In the genomic region with DNA sequence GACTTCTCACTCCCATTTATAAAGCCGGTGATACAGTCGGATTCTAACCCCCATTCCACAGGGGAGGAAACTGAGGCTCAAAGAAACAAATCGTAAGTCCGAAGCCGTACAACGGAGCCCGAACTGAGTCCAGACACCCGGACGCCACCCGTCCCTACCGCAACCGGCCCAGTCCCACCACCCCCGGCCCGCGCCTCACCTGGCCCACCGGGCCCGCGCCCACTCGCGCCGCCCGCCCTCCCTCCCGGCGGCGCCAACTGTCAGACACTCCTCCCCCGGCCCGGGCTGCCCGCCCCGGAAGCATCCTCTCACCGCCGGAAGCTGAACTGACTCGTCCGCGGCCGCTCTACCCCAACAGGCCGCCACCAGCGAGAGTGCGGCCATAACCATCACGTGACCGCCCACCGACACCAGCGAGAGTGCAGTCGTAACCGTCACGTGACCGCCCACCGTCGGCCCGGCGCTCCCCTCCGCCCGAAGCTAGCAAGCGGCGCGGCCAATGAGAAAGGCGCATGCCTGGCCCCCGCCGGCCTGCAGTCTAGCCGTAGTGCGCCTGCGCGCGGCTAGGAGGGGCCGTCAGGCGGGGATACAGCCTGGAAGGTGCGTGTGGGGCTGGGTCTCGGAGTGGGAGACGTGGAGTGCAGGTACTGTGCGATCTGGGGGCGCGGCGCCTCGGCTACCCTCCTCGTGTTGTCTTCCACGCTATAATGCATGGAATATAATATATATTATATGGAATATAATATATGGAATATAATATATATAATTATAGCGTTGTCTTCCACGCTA, we compare ENCODE assay signal across 8 cellular contexts. TPM values are rescaled to one million over a fixed set of nuclear protein-coding genes. Genes with fewer than 3 reads are reported as not detected.
DNase-seq lines count a peak whose midpoint lies in the region; ATAC-seq, FAIRE-seq and TF ChIP-seq lines count a peak whose summit lies in the region.

A gene with protein sequence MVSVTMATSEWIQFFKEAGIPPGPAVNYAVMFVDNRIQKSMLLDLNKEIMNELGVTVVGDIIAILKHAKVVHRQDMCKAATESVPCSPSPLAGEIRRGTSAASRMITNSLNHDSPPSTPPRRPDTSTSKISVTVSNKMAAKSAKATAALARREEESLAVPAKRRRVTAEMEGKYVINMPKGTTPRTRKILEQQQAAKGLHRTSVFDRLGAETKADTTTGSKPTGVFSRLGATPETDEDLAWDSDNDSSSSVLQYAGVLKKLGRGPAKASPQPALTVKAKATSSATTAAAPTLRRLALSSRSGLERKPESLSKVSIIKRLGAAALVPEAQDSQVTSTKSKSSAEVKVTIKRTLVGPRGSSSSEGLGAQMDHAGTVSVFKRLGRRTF (minus strand): TSS at position 273 of the 789 bp plus-strand sequence. CDS start 6,540 bp downstream, outside the sequence.
A gene with protein sequence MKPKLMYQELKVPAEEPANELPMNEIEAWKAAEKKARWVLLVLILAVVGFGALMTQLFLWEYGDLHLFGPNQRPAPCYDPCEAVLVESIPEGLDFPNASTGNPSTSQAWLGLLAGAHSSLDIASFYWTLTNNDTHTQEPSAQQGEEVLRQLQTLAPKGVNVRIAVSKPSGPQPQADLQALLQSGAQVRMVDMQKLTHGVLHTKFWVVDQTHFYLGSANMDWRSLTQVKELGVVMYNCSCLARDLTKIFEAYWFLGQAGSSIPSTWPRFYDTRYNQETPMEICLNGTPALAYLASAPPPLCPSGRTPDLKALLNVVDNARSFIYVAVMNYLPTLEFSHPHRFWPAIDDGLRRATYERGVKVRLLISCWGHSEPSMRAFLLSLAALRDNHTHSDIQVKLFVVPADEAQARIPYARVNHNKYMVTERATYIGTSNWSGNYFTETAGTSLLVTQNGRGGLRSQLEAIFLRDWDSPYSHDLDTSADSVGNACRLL (plus strand): TSS at position 571 of the 789 bp plus-strand sequence. CDS start 17,789 bp downstream, outside the sequence.

- no peak for TF ChIP-seq CTCF in psoas muscle (IDR thresholded peaks at IDR 0.05)

- H3K27me3 ChIP-seq in psoas muscle (ENCODE audit: insufficient read depth in 3 of 3, low read length in 2 of 3): no peaks in the 10 kb centered on the region

- intact Hi-C loops in left ventricle myocardium superior (cut with micrococcal nuclease) (no loop called here), psoas muscle (cut with DNase I) (loop anchor here in 1 of 2 donors (5.0 kb wide), 1 partner anchor 94 kb away; a partner anchor contains a TSS)

- H3K4me3 ChIP-seq in psoas muscle: peak within 1 kb of the TSS; percentile 85

- no peaks in the 10 kb centered on the region for H3K9me3 ChIP-seq in psoas muscle

- FAIRE-seq in urothelium cell line (lab: Jason Lieb, UNC): peak; percentile 92

- DNase-seq in NCI-H187 (lab: John Stamatoyannopoulos, UW) (peak; percentile 96 to 99), T-helper 2 cell (peak; percentile 94 to 100 (median 99)), left ventricle myocardium superior (peak; percentile 100), psoas muscle (peak; percentile 99 to 100), urothelium cell line (ENCODE audit: low spot score) (peak; percentile 100)

- H3K27ac ChIP-seq in angular gyrus (ENCODE audit: low read depth, low read length) (peak within 1 kb of the TSS; percentile 49), psoas muscle (peak within 1 kb of the TSS; percentile 94)

- H3K36me3 ChIP-seq in psoas muscle (ENCODE audit: insufficient read depth in 1 of 2, low read depth in 1 of 2): no peaks in the 10 kb centered on the region

- WGBS in psoas muscle, 3 donors: 0% methylated on average over 62 to 77 of the region's 77 CpGs

- peak; percentile 94 for ATAC-seq in GM18498 (IDR thresholded peaks at IDR 0.05; ENCODE audit: unreplicated experiment)
- ATAC-seq in HG02938 (IDR thresholded peaks at IDR 0.05; ENCODE audit: unreplicated experiment): peak; percentile 88
- peak; percentile 97 for ATAC-seq in left ventricle myocardium superior
- peak; percentile 94 to 98 (median 96) for ATAC-seq in psoas muscle

- peaks cover 18% of the 10 kb centered on the region for H3K4me1 ChIP-seq in psoas muscle

RNA-seq across cellular contexts. Expression of the first gene that starts in this region (rescaled TPM):
- total RNA-seq in left ventricle myocardium superior (215 TPM), psoas muscle (100 to 1,000 TPM; 220 to 299 (median 285) TPM)
- 100 to 1,000 TPM; 368 to 436 (median 429) TPM for polyA plus RNA-seq in psoas muscle

RNA-seq across cellular contexts. Expression of the second gene that starts in this region (rescaled TPM):
- 161 TPM for total RNA-seq in left ventricle myocardium superior
- total RNA-seq in psoas muscle: 100 to 1,000 TPM in 1 of 4 donors, 10 to 100 TPM in 3; 77.8 to 116 (median 85.0) TPM
- 10 to 100 TPM; 60.2 to 87.3 (median 64.9) TPM for polyA plus RNA-seq in psoas muscle

Comparison
In these comparisons a context has a peak if more than half of its experiments do, and no peak if none do; other contexts are left out.
1. Peak in every context shown above with its lines: DNase-seq, ATAC-seq, H3K4me3 ChIP-seq and H3K27ac ChIP-seq.